Comparison of ENCODE assay signal across 1 cellular context in the genomic region with DNA sequence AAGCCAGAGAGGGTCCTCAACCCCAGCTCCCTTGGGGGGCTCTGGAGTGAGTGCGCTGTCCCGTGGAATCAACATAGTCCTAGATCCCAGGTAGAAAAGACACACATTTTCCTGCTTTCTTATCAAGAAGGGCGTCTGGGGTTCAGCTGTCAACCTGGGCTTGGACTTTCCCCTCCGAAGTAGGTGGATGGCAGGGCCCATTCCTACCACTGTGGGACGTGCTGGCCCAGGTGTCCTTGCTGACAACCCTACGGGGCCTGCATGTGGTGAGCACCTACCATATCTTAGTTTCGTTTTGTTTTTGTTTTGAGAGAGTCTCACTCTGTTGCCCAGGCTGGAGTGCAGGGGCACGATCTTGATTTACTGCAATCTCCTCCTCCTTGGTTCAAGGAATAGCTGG.
TF ChIP-seq lines count a peak whose summit lies in the region.

No MANE protein-coding gene starts in this region.

TF ChIP-seq in H1, 55 proteins besides CTCF, POLR2A, EP300 and RAD21:
- TF ChIP-seq, protein P1, sequence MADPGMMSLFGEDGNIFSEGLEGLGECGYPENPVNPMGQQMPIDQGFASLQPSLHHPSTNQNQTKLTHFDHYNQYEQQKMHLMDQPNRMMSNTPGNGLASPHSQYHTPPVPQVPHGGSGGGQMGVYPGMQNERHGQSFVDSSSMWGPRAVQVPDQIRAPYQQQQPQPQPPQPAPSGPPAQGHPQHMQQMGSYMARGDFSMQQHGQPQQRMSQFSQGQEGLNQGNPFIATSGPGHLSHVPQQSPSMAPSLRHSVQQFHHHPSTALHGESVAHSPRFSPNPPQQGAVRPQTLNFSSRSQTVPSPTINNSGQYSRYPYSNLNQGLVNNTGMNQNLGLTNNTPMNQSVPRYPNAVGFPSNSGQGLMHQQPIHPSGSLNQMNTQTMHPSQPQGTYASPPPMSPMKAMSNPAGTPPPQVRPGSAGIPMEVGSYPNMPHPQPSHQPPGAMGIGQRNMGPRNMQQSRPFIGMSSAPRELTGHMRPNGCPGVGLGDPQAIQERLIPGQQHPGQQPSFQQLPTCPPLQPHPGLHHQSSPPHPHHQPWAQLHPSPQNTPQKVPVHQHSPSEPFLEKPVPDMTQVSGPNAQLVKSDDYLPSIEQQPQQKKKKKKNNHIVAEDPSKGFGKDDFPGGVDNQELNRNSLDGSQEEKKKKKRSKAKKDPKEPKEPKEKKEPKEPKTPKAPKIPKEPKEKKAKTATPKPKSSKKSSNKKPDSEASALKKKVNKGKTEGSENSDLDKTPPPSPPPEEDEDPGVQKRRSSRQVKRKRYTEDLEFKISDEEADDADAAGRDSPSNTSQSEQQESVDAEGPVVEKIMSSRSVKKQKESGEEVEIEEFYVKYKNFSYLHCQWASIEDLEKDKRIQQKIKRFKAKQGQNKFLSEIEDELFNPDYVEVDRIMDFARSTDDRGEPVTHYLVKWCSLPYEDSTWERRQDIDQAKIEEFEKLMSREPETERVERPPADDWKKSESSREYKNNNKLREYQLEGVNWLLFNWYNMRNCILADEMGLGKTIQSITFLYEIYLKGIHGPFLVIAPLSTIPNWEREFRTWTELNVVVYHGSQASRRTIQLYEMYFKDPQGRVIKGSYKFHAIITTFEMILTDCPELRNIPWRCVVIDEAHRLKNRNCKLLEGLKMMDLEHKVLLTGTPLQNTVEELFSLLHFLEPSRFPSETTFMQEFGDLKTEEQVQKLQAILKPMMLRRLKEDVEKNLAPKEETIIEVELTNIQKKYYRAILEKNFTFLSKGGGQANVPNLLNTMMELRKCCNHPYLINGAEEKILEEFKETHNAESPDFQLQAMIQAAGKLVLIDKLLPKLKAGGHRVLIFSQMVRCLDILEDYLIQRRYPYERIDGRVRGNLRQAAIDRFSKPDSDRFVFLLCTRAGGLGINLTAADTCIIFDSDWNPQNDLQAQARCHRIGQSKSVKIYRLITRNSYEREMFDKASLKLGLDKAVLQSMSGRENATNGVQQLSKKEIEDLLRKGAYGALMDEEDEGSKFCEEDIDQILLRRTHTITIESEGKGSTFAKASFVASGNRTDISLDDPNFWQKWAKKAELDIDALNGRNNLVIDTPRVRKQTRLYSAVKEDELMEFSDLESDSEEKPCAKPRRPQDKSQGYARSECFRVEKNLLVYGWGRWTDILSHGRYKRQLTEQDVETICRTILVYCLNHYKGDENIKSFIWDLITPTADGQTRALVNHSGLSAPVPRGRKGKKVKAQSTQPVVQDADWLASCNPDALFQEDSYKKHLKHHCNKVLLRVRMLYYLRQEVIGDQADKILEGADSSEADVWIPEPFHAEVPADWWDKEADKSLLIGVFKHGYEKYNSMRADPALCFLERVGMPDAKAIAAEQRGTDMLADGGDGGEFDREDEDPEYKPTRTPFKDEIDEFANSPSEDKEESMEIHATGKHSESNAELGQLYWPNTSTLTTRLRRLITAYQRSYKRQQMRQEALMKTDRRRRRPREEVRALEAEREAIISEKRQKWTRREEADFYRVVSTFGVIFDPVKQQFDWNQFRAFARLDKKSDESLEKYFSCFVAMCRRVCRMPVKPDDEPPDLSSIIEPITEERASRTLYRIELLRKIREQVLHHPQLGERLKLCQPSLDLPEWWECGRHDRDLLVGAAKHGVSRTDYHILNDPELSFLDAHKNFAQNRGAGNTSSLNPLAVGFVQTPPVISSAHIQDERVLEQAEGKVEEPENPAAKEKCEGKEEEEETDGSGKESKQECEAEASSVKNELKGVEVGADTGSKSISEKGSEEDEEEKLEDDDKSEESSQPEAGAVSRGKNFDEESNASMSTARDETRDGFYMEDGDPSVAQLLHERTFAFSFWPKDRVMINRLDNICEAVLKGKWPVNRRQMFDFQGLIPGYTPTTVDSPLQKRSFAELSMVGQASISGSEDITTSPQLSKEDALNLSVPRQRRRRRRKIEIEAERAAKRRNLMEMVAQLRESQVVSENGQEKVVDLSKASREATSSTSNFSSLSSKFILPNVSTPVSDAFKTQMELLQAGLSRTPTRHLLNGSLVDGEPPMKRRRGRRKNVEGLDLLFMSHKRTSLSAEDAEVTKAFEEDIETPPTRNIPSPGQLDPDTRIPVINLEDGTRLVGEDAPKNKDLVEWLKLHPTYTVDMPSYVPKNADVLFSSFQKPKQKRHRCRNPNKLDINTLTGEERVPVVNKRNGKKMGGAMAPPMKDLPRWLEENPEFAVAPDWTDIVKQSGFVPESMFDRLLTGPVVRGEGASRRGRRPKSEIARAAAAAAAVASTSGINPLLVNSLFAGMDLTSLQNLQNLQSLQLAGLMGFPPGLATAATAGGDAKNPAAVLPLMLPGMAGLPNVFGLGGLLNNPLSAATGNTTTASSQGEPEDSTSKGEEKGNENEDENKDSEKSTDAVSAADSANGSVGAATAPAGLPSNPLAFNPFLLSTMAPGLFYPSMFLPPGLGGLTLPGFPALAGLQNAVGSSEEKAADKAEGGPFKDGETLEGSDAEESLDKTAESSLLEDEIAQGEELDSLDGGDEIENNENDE (IDR thresholded peaks at IDR 0.05; ENCODE audit: insufficient replicate concordance, low read length): no peak
- no peak for TF ChIP-seq TCF12 (IDR thresholded peaks at IDR 0.05; ENCODE audit: low read depth, low read length)
- no peak for TF ChIP-seq RNF2 (IDR thresholded peaks at IDR 0.05; ENCODE audit: borderline replicate concordance, low read depth, low read length, missing control alignments, poor library complexity, severe bottlenecking)
- TF ChIP-seq CREB1 (IDR thresholded peaks at IDR 0.05): no peak
- no peak for TF ChIP-seq GABPA (IDR thresholded peaks at IDR 0.05; ENCODE audit: borderline replicate concordance, insufficient read depth, low read length)
- no peak for TF ChIP-seq POU5F1 (IDR thresholded peaks at IDR 0.05; ENCODE audit: low read depth, low read length)
- TF ChIP-seq SP4 (IDR thresholded peaks at IDR 0.05; ENCODE audit: low read length): no peak
- TF ChIP-seq CTBP2 (IDR thresholded peaks at IDR 0.05; ENCODE audit: borderline replicate concordance, insufficient read depth, insufficient read length, low read length): no peak
- TF ChIP-seq FOSL1 (IDR thresholded peaks at IDR 0.05; ENCODE audit: insufficient read depth, low read depth, low read length): no peak
- no peak for TF ChIP-seq SIX5 (IDR thresholded peaks at IDR 0.05; ENCODE audit: low read depth, low read length)
- TF ChIP-seq ZNF274 (IDR thresholded peaks at IDR 0.05; ENCODE audit: borderline replicate concordance, extremely low read depth, low read length): no peak
- TF ChIP-seq GTF2F1 (IDR thresholded peaks at IDR 0.05; ENCODE audit: borderline replicate concordance, low read depth, low read length): no peak
- TF ChIP-seq KDM1A (IDR thresholded peaks at IDR 0.05; ENCODE audit: borderline replicate concordance, low read length): no peak
- no peak for TF ChIP-seq TEAD4 (IDR thresholded peaks at IDR 0.05; ENCODE audit: low read depth, low read length)
- TF ChIP-seq TBP (IDR thresholded peaks at IDR 0.05; ENCODE audit: low read depth, low read length): no peak
- TF ChIP-seq HDAC2 (IDR thresholded peaks at IDR 0.05; ENCODE audit: borderline replicate concordance in 1 of 2, low read depth in 2 of 2, low read length in 2 of 2): no peak
- TF ChIP-seq CEBPB (IDR thresholded peaks at IDR 0.05; ENCODE audit: low read depth, low read length): no peak
- TF ChIP-seq JUN (IDR thresholded peaks at IDR 0.05; ENCODE audit: low read depth, low read length): no peak
